In genomic region chr14:95980402-95980801, GRCh38 we compare ENCODE assay signal across 29 cellular contexts.
"Had no signal": no experiment of that assay in that cellular context is flagged by ENCODE, and none has a peak within 500 bp of the region (broad histone marks: within the 10 kb centered on the region; RNA-seq: fewer than 3 reads in every experiment).

No MANE protein-coding gene starts in this region.

- H3K4me3 ChIP-seq: adrenal gland, body of pancreas, esophagus squamous epithelium, gastroesophageal sphincter, heart right ventricle had no signal

- H3K9me3 Mint-ChIP-seq: activated CD4-positive, alpha-beta T cell treated with anti-CD3 and anti-CD28 coated beads, Interleukin-2, amount 10 ng/mL, durations not matched to agents 7 days and 5 days; activated CD8-positive, alpha-beta T cell treated with anti-CD3 and anti-CD28 coated beads for 36 hours; activated naive CD4-positive, alpha-beta T cell treated with anti-CD3 and anti-CD28 coated beads, Interleukin-2, amount 50 U/mL, for 24 hours; activated naive CD8-positive, alpha-beta T cell treated with anti-CD3 and anti-CD28 coated beads for 36 hours; activated naive CD8-positive, alpha-beta T cell treated with anti-CD3 and anti-CD28 coated beads, Interleukin-2, amount 50 U/mL, for 24 hours; activated T-cell treated with anti-CD3 and anti-CD28 coated beads, Interleukin-2, amount 50 U/mL, for 4 hours; activated T-helper 17 cell treated with anti-CD3 and anti-CD28 coated beads, Interleukin-2, amount 50 U/mL, for 72 hours; effector memory CD8-positive, alpha-beta T cell; T-cell; T-helper 1 cell treated with Interleukin-12 subunit alpha and Interleukin-12 subunit beta and Interleukin-4 antibody, amounts not matched to agents 30 μg/mL and 1 μg/mL, for 36 hours had no signal

- H3K4me1 Mint-ChIP-seq: activated CD4-positive, alpha-beta T cell treated with anti-CD3 and anti-CD28 coated beads, Interleukin-2, amount 10 ng/mL, durations not matched to agents 7 days and 5 days; activated naive CD4-positive, alpha-beta T cell treated with anti-CD3 and anti-CD28 coated beads, Interleukin-2, amount 50 U/mL, for 24 hours; activated naive CD8-positive, alpha-beta T cell treated with anti-CD3 and anti-CD28 coated beads for 36 hours; activated naive CD8-positive, alpha-beta T cell treated with anti-CD3 and anti-CD28 coated beads, Interleukin-2, amount 50 U/mL, for 24 hours; activated T-helper 17 cell treated with anti-CD3 and anti-CD28 coated beads, Interleukin-2, amount 50 U/mL, for 72 hours; T-cell had no signal

- DNase-seq: activated CD4-positive, alpha-beta T cell treated with anti-CD3 and anti-CD28 coated beads for 1 hour; activated CD4-positive, alpha-beta T cell treated with anti-CD3 and anti-CD28 coated beads for 4 hours; activated CD4-positive, alpha-beta T cell treated with anti-CD3 and anti-CD28 coated beads, Interleukin-2, amount 10 ng/mL, durations not matched to agents 7 days and 5 days; activated CD4-positive, alpha-beta T cell treated with anti-CD3 and anti-CD28 coated beads, Interleukin-2, amount 50 U/mL, for 4 hours; activated CD8-positive, alpha-beta memory T cell treated with anti-CD3 and anti-CD28 coated beads for 24 hours; activated CD8-positive, alpha-beta T cell treated with anti-CD3 and anti-CD28 coated beads for 36 hours; activated effector memory CD4-positive, alpha-beta T cell treated with Interleukin-2 at 50 U/mL for 16 hours; activated gamma-delta T cell treated with Interleukin-2 at 50 U/mL for 16 hours; activated naive CD4-positive, alpha-beta T cell treated with Interleukin-2 at 50 U/mL for 16 hours; activated naive CD8-positive, alpha-beta T cell treated with anti-CD3 and anti-CD28 coated beads for 36 hours; activated naive CD8-positive, alpha-beta T cell treated with anti-CD3 and anti-CD28 coated beads, Interleukin-2, amount 50 U/mL, for 24 hours; activated T-cell treated with anti-CD3 and anti-CD28 coated beads, Interleukin-2, amount 50 U/mL, for 4 hours; adrenal gland; amygdala; aorta; cortex of kidney; dermis blood vessel endothelial cell; effector CD4-positive, alpha-beta T cell; effector memory CD8-positive, alpha-beta T cell; esophagus squamous epithelium; foreskin melanocyte; heart right ventricle; T-cell had no signal

- ATAC-seq: activated CD8-positive, alpha-beta T cell treated with anti-CD3 and anti-CD28 coated beads for 36 hours; activated naive CD8-positive, alpha-beta T cell treated with anti-CD3 and anti-CD28 coated beads, Interleukin-2, amount 50 U/mL, for 24 hours; activated T-cell treated with anti-CD3 and anti-CD28 coated beads, Interleukin-2, amount 50 U/mL, for 4 hours; activated T-helper 17 cell treated with anti-CD3 and anti-CD28 coated beads, Interleukin-2, amount 50 U/mL, for 72 hours; body of pancreas; effector memory CD8-positive, alpha-beta T cell; gastroesophageal sphincter; heart right ventricle; T-cell had no signal

- H3K9me3 ChIP-seq: adrenal gland, body of pancreas, esophagus squamous epithelium, gastroesophageal sphincter, heart right ventricle had no signal

- H3K4me3 Mint-ChIP-seq: activated CD4-positive, alpha-beta T cell treated with anti-CD3 and anti-CD28 coated beads, Interleukin-2, amount 10 ng/mL, durations not matched to agents 7 days and 5 days; activated CD8-positive, alpha-beta T cell treated with anti-CD3 and anti-CD28 coated beads for 36 hours; activated naive CD4-positive, alpha-beta T cell treated with anti-CD3 and anti-CD28 coated beads, Interleukin-2, amount 50 U/mL, for 24 hours; activated naive CD8-positive, alpha-beta T cell treated with anti-CD3 and anti-CD28 coated beads for 36 hours; activated naive CD8-positive, alpha-beta T cell treated with anti-CD3 and anti-CD28 coated beads, Interleukin-2, amount 50 U/mL, for 24 hours; activated T-cell treated with anti-CD3 and anti-CD28 coated beads, Interleukin-2, amount 50 U/mL, for 4 hours; activated T-helper 17 cell treated with anti-CD3 and anti-CD28 coated beads, Interleukin-2, amount 50 U/mL, for 72 hours; effector memory CD8-positive, alpha-beta T cell; T-cell; T-helper 1 cell treated with Interleukin-12 subunit alpha and Interleukin-12 subunit beta and Interleukin-4 antibody, amounts not matched to agents 30 μg/mL and 1 μg/mL, for 36 hours had no signal

- H3K36me3 ChIP-seq: adrenal gland, esophagus squamous epithelium, gastroesophageal sphincter, heart right ventricle had no signal

- H3K27ac ChIP-seq: adrenal gland, body of pancreas, epithelial cell of prostate, esophagus squamous epithelium, gastroesophageal sphincter, heart right ventricle had no signal

- H3K36me3 Mint-ChIP-seq: activated naive CD4-positive, alpha-beta T cell treated with anti-CD3 and anti-CD28 coated beads, Interleukin-2, amount 50 U/mL, for 24 hours; activated naive CD8-positive, alpha-beta T cell treated with anti-CD3 and anti-CD28 coated beads for 36 hours; T-cell had no signal

- H3K27me3 ChIP-seq: body of pancreas had no signal

- H3K4me1 ChIP-seq: adrenal gland, body of pancreas, esophagus squamous epithelium, gastroesophageal sphincter, heart right ventricle had no signal

- H3K27ac Mint-ChIP-seq: activated CD4-positive, alpha-beta T cell treated with anti-CD3 and anti-CD28 coated beads, Interleukin-2, amount 10 ng/mL, durations not matched to agents 7 days and 5 days; activated CD8-positive, alpha-beta T cell treated with anti-CD3 and anti-CD28 coated beads for 36 hours; activated naive CD4-positive, alpha-beta T cell treated with anti-CD3 and anti-CD28 coated beads, Interleukin-2, amount 50 U/mL, for 24 hours; activated naive CD8-positive, alpha-beta T cell treated with anti-CD3 and anti-CD28 coated beads for 36 hours; activated naive CD8-positive, alpha-beta T cell treated with anti-CD3 and anti-CD28 coated beads, Interleukin-2, amount 50 U/mL, for 24 hours; activated T-helper 17 cell treated with anti-CD3 and anti-CD28 coated beads, Interleukin-2, amount 50 U/mL, for 72 hours; effector memory CD8-positive, alpha-beta T cell; T-cell; T-helper 1 cell treated with Interleukin-12 subunit alpha and Interleukin-12 subunit beta and Interleukin-4 antibody, amounts not matched to agents 30 μg/mL and 1 μg/mL, for 36 hours had no signal
